Comparison of ENCODE assay signal across 12 cellular contexts in the genomic region with DNA sequence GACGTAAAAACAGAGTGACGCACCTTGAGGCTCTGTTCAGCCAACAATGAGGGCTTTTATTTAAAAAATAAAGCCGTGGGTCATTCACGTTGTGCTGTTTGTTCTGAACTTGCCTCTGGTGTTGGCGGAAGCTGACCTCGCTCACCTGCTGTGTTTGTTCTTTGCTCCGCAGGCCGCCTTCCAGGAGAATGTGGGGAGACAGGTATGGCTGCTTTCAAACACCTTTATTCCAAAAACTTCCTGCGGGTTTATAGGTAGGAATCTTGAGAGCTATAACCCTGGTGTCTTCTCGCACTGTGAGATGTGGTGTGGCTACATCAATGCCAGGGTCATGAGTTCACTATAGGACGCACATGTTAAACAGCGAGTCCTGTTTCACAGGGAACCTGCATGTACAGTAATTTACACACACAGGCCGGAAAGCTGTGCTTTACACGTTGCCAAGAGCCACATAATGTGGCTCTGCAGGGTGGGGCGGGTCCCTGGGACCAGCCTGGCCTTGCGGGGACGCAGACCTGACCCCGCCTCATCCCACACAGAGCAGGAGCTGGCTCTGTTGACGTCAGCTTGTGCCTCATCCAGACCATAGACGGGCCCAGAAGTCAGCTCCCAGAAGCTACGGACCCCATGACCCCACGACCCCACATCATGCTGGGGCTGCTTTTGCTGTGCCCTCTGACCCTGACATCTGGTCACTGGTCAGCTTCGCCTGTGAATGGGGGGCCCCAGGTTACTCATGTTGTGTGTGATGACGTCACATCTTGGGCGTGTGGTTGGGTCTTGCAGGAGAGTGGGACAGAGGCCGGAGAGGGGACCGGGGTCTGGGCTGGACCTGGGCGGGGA. TPM values are rescaled to one million over a fixed set of nuclear protein-coding genes. Genes with fewer than 3 reads are reported as not detected.
DNase-seq lines count a peak whose midpoint lies in the region; ATAC-seq and TF ChIP-seq lines count a peak whose summit lies in the region.
"Had no signal": no experiment of that assay in that cellular context is flagged by ENCODE, and none has a peak within 500 bp of the region (broad histone marks: within the 10 kb centered on the region; RNA-seq: fewer than 3 reads in every experiment).

No MANE protein-coding gene starts in this region.

- H3K27me3 Mint-ChIP-seq in endothelial cell (ENCODE audit: unreplicated experiment), result peaks cover 20% of the 10 kb centered on the region

- H3K9me3 Mint-ChIP-seq in endothelial cell (ENCODE audit: unreplicated experiment), result no peaks in the 10 kb centered on the region
- H3K9me3 Mint-ChIP-seq: activated T-cell treated with anti-CD3 and anti-CD28 coated beads, Interleukin-2, amount 50 U/mL, for 4 hours had no signal

- TF ChIP-seq CTCF in 22Rv1 (IDR thresholded peaks at IDR 0.05) (no peak), endothelial cell (IDR thresholded peaks at IDR 0.05; ENCODE audit: unreplicated experiment) (no peak)

- ATAC-seq in HG02884 (IDR thresholded peaks at IDR 0.05; ENCODE audit: unreplicated experiment) (no peak), HG03520 (IDR thresholded peaks at IDR 0.05; ENCODE audit: unreplicated experiment) (no peak), GM21737 (IDR thresholded peaks at IDR 0.05; ENCODE audit: unreplicated experiment) (no peak)
- ATAC-seq: activated T-cell treated with anti-CD3 and anti-CD28 coated beads, Interleukin-2, amount 50 U/mL, for 4 hours had no signal

- H3K27ac Mint-ChIP-seq in endothelial cell (ENCODE audit: unreplicated experiment), result no peak overlapping the region

- H3K4me1 Mint-ChIP-seq in endothelial cell (ENCODE audit: unreplicated experiment), result peaks cover 34% of the 10 kb centered on the region

- H3K36me3 Mint-ChIP-seq in endothelial cell (ENCODE audit: low read depth, unreplicated experiment), result peaks cover 36% of the 10 kb centered on the region

- DNase-seq in HuH-7.5 (ENCODE audit: low spot score) (peak; percentile 85), endothelial cell (ENCODE audit: low spot score) (no peak), mucosa of gallbladder (ENCODE audit: low spot score) (peak; percentile 84)
- DNase-seq in activated CD4-positive, CD25-positive, alpha-beta regulatory T cell (lab: John Stamatoyannopoulos, UW), result no peak
- DNase-seq: activated T-cell treated with anti-CD3 and anti-CD28 coated beads, Interleukin-2, amount 50 U/mL, for 4 hours; AML-193; foreskin melanocyte; NK-92 treated with Interleukin-12 subunit alpha and Interleukin-12 subunit beta, amount 100 ng/mL, for 24 hours had no signal

- H3K4me3 Mint-ChIP-seq in endothelial cell (ENCODE audit: unreplicated experiment), result peak overlapping the region; percentile 62
- H3K4me3 Mint-ChIP-seq: activated T-cell treated with anti-CD3 and anti-CD28 coated beads, Interleukin-2, amount 50 U/mL, for 4 hours had no signal

- peak overlapping the region; percentile 91 for H3K27ac ChIP-seq in 22Rv1

RNA-seq across cellular contexts. Expression of gene ZNF750, which starts 49.9 kb away (rescaled TPM):
- total RNA-seq in endothelial cell (ENCODE audit: unreplicated experiment) (0.31 TPM), mucosa of gallbladder (not detected)
- total RNA-seq: activated T-cell treated with anti-CD3 and anti-CD28 coated beads, Interleukin-2, amount 50 U/mL, for 4 hours had no signal

Comparison
In these comparisons a context has a peak if more than half of its experiments do, and no peak if none do; other contexts are left out.
1. DNase-seq: peak in HuH-7.5 (single experiment) and mucosa of gallbladder (single experiment); none in endothelial cell (single experiment) and activated CD4-positive, CD25-positive, alpha-beta regulatory T cell (0 of 4).